ENCODE assay signal across 8 cellular contexts in genomic region chr4:40992472-40993298, GRCh38.
DNase-seq lines count a peak whose midpoint lies in the region; ATAC-seq and TF ChIP-seq lines count a peak whose summit lies in the region.

No MANE protein-coding gene starts in this region.

- peak; percentile 79 for DNase-seq in A172 (ENCODE audit: low spot score)
- DNase-seq in SJCRH30 = peak in 1 of 2 experiments; percentile 34
- peak in 1 of 2 donors; percentile 68 for DNase-seq in left lung
- DNase-seq in LoVo (ENCODE audit: low spot score) = no peak
- no peak for DNase-seq in GDM1 (lab: John Stamatoyannopoulos, UW)
- DNase-seq in AG20443 (ENCODE audit: low spot score) = no peak

- H3K4me3 ChIP-seq in SJCRH30 (no peak overlapping the region), left lung (no peak overlapping the region)

- peaks cover 30% of the 10 kb centered on the region for H3K4me1 ChIP-seq in SJCRH30
- H3K4me1 ChIP-seq in left lung = peaks cover 0 to 30% of the 10 kb centered on the region in 2 donors

- H3K9me3 ChIP-seq in SJCRH30 (replicated peaks) = peaks cover 3% of the 10 kb centered on the region; the same call in 1 of the 2 replicates
- no peaks in the 10 kb centered on the region for H3K9me3 ChIP-seq in left lung

- H3K27me3 ChIP-seq in SJCRH30 (no peaks in the 10 kb centered on the region), left lung (no peaks in the 10 kb centered on the region)

- H3K27ac ChIP-seq in SJCRH30 (peak overlapping the region; percentile 22; the same call in 1 of the 2 replicates), left lung (peak overlapping the region in 1 of 2 donors; percentile 69)

- H3K36me3 ChIP-seq in SJCRH30 (no peaks in the 10 kb centered on the region), left lung (no peaks in the 10 kb centered on the region)

- intact Hi-C loops in left lung (cut with DNase I) = no loop called here

- no peak for TF ChIP-seq CTCF in left lung (IDR thresholded peaks at IDR 0.05)

- ATAC-seq in GM18907 (IDR thresholded peaks at IDR 0.05; ENCODE audit: unreplicated experiment) = peak; percentile 82
- peak; percentile 76 for ATAC-seq in HG03060 (IDR thresholded peaks at IDR 0.05; ENCODE audit: low read depth, unreplicated experiment)
- peak; percentile 39 for ATAC-seq in left lung
